15 cellular contexts compared by ENCODE assay signal in the genomic region with DNA sequence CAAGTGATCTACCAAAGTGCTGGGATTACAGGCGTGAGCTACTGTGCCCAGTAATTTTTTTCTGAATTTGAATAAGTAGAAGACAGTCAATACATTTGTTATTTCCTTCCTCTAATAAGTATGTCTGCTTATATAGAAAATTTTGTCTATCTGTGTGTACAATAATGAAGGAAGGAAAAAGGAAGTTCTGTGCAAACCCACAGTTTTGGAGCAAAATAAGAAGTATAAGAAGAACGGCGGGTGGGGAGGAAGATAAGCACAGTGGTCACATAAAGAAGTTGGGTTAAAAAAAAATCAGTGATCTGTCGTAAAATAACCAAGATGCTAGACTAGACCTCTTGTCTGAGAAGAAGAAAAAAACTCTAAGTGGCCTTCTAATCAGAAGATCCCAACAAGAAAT. TPM values are rescaled to one million over a fixed set of nuclear protein-coding genes. Genes with fewer than 3 reads are reported as not detected.
DNase-seq lines count a peak whose midpoint lies in the region; ATAC-seq and TF ChIP-seq lines count a peak whose summit lies in the region.
"Had no signal": no experiment of that assay in that cellular context is flagged by ENCODE, and none has a peak within 500 bp of the region (broad histone marks: within the 10 kb centered on the region; RNA-seq: fewer than 3 reads in every experiment).

No MANE protein-coding gene starts in this region.

- no peak for ATAC-seq in activated naive CD8-positive, alpha-beta T cell treated with anti-CD3 and anti-CD28 coated beads, Interleukin-2, amount 10 ng/mL, durations not matched to agents 7 days and 5 days (ENCODE audit: low read depth)
- ATAC-seq in stimulated activated naive B cell treated with anti-CD40 and anti-IgM and Interleukin-4, amounts not matched to agents 10 μg/mL and 1 μg/mL and 100 μg/mL, for 72 hours (replicated peaks) = peak in 1 of 2 donors; percentile 4
- ATAC-seq in gastroesophageal sphincter = no peak
- ATAC-seq in GM19397 (IDR thresholded peaks at IDR 0.05; ENCODE audit: unreplicated experiment) = no peak
- ATAC-seq: activated CD8-positive, alpha-beta memory T cell treated with anti-CD3 and anti-CD28 coated beads, Interleukin-2, amount 10 ng/mL, durations not matched to agents 7 days and 5 days; mucosa of descending colon had no signal

- no peak for TF ChIP-seq CTCF in gastroesophageal sphincter (IDR thresholded peaks at IDR 0.05)

- no peaks in the 10 kb centered on the region for H3K27me3 ChIP-seq in gastroesophageal sphincter

- peaks cover 72% of the 10 kb centered on the region for H3K4me1 Mint-ChIP-seq in activated naive CD4-positive, alpha-beta T cell treated with anti-CD3 and anti-CD28 coated beads, Interleukin-2, amount 10 ng/mL, durations not matched to agents 7 days and 5 days
- peaks cover 53% of the 10 kb centered on the region for H3K4me1 Mint-ChIP-seq in activated naive CD8-positive, alpha-beta T cell treated with anti-CD3 and anti-CD28 coated beads, Interleukin-2, amount 10 ng/mL, durations not matched to agents 7 days and 5 days
- H3K4me1 Mint-ChIP-seq in stimulated activated naive B cell treated with anti-CD40 and anti-IgM and Interleukin-4, amounts not matched to agents 10 μg/mL and 1 μg/mL and 100 μg/mL, for 72 hours = peaks cover 25 to 32% of the 10 kb centered on the region in 2 donors

- H3K36me3 ChIP-seq in gastroesophageal sphincter = peaks cover 0 to under 1% of the 10 kb centered on the region in 2 donors

- no peak for TF ChIP-seq EP300 in gastroesophageal sphincter (IDR thresholded peaks at IDR 0.05)

- no peak for DNase-seq in activated naive CD4-positive, alpha-beta T cell treated with anti-CD3 and anti-CD28 coated beads, Interleukin-2, amount 10 ng/mL, durations not matched to agents 7 days and 5 days
- DNase-seq in activated naive CD4-positive, alpha-beta T cell treated with Interleukin-2 at 50 U/mL for 16 hours = no peak
- DNase-seq in MV-4-11 (lab: John Stamatoyannopoulos, UW) (peak; percentile 40), T1000 (lab: John Stamatoyannopoulos, UW) (no peak)
- no peak for DNase-seq in activated naive CD8-positive, alpha-beta T cell treated with anti-CD3 and anti-CD28 coated beads, Interleukin-2, amount 10 ng/mL, durations not matched to agents 7 days and 5 days
- DNase-seq in stimulated activated naive B cell treated with anti-CD40 and anti-IgM and Interleukin-4, amounts not matched to agents 10 μg/mL and 1 μg/mL and 100 μg/mL, for 72 hours = no peak
- DNase-seq: activated CD8-positive, alpha-beta memory T cell treated with anti-CD3 and anti-CD28 coated beads, Interleukin-2, amount 10 ng/mL, durations not matched to agents 7 days and 5 days; mucosa of descending colon; NCI-H2029 treated with DMSO at 0.1 percent for 48 hours; NCI-H69; RPMI8226; T-helper 9 cell had no signal

- H3K4me1 ChIP-seq in gastroesophageal sphincter = peaks cover 0 to 28% (median 9%) of the 10 kb centered on the region in 3 donors

- no peak overlapping the region for H3K4me3 ChIP-seq in gastroesophageal sphincter
- H3K4me3 ChIP-seq: mucosa of descending colon had no signal

- H3K27me3 Mint-ChIP-seq in activated naive CD4-positive, alpha-beta T cell treated with anti-CD3 and anti-CD28 coated beads, Interleukin-2, amount 10 ng/mL, durations not matched to agents 7 days and 5 days = no peaks in the 10 kb centered on the region
- no peaks in the 10 kb centered on the region for H3K27me3 Mint-ChIP-seq in activated naive CD8-positive, alpha-beta T cell treated with anti-CD3 and anti-CD28 coated beads, Interleukin-2, amount 10 ng/mL, durations not matched to agents 7 days and 5 days
- no peaks in the 10 kb centered on the region for H3K27me3 Mint-ChIP-seq in stimulated activated naive B cell treated with anti-CD40 and anti-IgM and Interleukin-4, amounts not matched to agents 10 μg/mL and 1 μg/mL and 100 μg/mL, for 72 hours
- H3K27me3 Mint-ChIP-seq: activated CD8-positive, alpha-beta memory T cell treated with anti-CD3 and anti-CD28 coated beads, Interleukin-2, amount 10 ng/mL, durations not matched to agents 7 days and 5 days had no signal

- CTCF ChIA-PET in activated naive CD4-positive, alpha-beta T cell treated with anti-CD3 and anti-CD28 coated beads, Interleukin-2, amount 10 ng/mL, durations not matched to agents 7 days and 5 days (lab: Charles Lee) = interaction anchor here (1.4 kb wide), 1 partner anchor 9 kb away, joined by 3 read pairs; no protein-coding TSS in a partner anchor

- TF ChIP-seq POLR2A in gastroesophageal sphincter (IDR thresholded peaks at IDR 0.05) = no peak

- no peaks in the 10 kb centered on the region for H3K9me3 ChIP-seq in gastroesophageal sphincter
- H3K9me3 ChIP-seq: mucosa of descending colon had no signal

- peaks cover 54% of the 10 kb centered on the region for H3K36me3 Mint-ChIP-seq in activated naive CD4-positive, alpha-beta T cell treated with anti-CD3 and anti-CD28 coated beads, Interleukin-2, amount 10 ng/mL, durations not matched to agents 7 days and 5 days
- H3K36me3 Mint-ChIP-seq in activated naive CD8-positive, alpha-beta T cell treated with anti-CD3 and anti-CD28 coated beads, Interleukin-2, amount 10 ng/mL, durations not matched to agents 7 days and 5 days = peaks cover 24% of the 10 kb centered on the region
- no peaks in the 10 kb centered on the region for H3K36me3 Mint-ChIP-seq in stimulated activated naive B cell treated with anti-CD40 and anti-IgM and Interleukin-4, amounts not matched to agents 10 μg/mL and 1 μg/mL and 100 μg/mL, for 72 hours

- POLR2A ChIA-PET in activated naive CD8-positive, alpha-beta T cell treated with anti-CD3 and anti-CD28 coated beads, Interleukin-2, amount 10 ng/mL, durations not matched to agents 7 days and 5 days (lab: Charles Lee) = no interaction called here

- no peaks in the 10 kb centered on the region for H3K9me3 Mint-ChIP-seq in activated naive CD4-positive, alpha-beta T cell treated with anti-CD3 and anti-CD28 coated beads, Interleukin-2, amount 10 ng/mL, durations not matched to agents 7 days and 5 days
- no peaks in the 10 kb centered on the region for H3K9me3 Mint-ChIP-seq in activated naive CD8-positive, alpha-beta T cell treated with anti-CD3 and anti-CD28 coated beads, Interleukin-2, amount 10 ng/mL, durations not matched to agents 7 days and 5 days
- H3K9me3 Mint-ChIP-seq in stimulated activated naive B cell treated with anti-CD40 and anti-IgM and Interleukin-4, amounts not matched to agents 10 μg/mL and 1 μg/mL and 100 μg/mL, for 72 hours = no peaks in the 10 kb centered on the region

- H3K4me3 Mint-ChIP-seq in activated naive CD4-positive, alpha-beta T cell treated with anti-CD3 and anti-CD28 coated beads, Interleukin-2, amount 10 ng/mL, durations not matched to agents 7 days and 5 days = no peak overlapping the region
- peak overlapping the region; percentile 41 for H3K4me3 Mint-ChIP-seq in activated naive CD8-positive, alpha-beta T cell treated with anti-CD3 and anti-CD28 coated beads, Interleukin-2, amount 10 ng/mL, durations not matched to agents 7 days and 5 days
- peak overlapping the region; percentile 10 to 67 for H3K4me3 Mint-ChIP-seq in stimulated activated naive B cell treated with anti-CD40 and anti-IgM and Interleukin-4, amounts not matched to agents 10 μg/mL and 1 μg/mL and 100 μg/mL, for 72 hours
- H3K4me3 Mint-ChIP-seq: activated CD8-positive, alpha-beta memory T cell treated with anti-CD3 and anti-CD28 coated beads, Interleukin-2, amount 10 ng/mL, durations not matched to agents 7 days and 5 days had no signal

- 81 to 100% methylated on average over 2 to 4 of the region's 4 CpGs for WGBS in gastroesophageal sphincter (ENCODE audit: low coverage in 1 of 2), 2 donors

- H3K27ac ChIP-seq in gastroesophageal sphincter = no peak overlapping the region
- H3K27ac ChIP-seq: KMS-11 had no signal

- H3K27ac Mint-ChIP-seq in activated naive CD4-positive, alpha-beta T cell treated with anti-CD3 and anti-CD28 coated beads, Interleukin-2, amount 10 ng/mL, durations not matched to agents 7 days and 5 days = peak overlapping the region; percentile 47
- H3K27ac Mint-ChIP-seq in activated naive CD8-positive, alpha-beta T cell treated with anti-CD3 and anti-CD28 coated beads, Interleukin-2, amount 10 ng/mL, durations not matched to agents 7 days and 5 days = peak overlapping the region; percentile 26
- H3K27ac Mint-ChIP-seq in stimulated activated naive B cell treated with anti-CD40 and anti-IgM and Interleukin-4, amounts not matched to agents 10 μg/mL and 1 μg/mL and 100 μg/mL, for 72 hours = peak overlapping the region; percentile 4
- H3K27ac Mint-ChIP-seq: activated CD8-positive, alpha-beta memory T cell treated with anti-CD3 and anti-CD28 coated beads, Interleukin-2, amount 10 ng/mL, durations not matched to agents 7 days and 5 days had no signal

RNA-seq across cellular contexts. Expression of a gene that starts 20.2 kb away (rescaled TPM):
- total RNA-seq in activated naive CD8-positive, alpha-beta T cell treated with anti-CD3 and anti-CD28 coated beads, Interleukin-2, amount 10 ng/mL, durations not matched to agents 7 days and 5 days = 100 to 1,000 TPM; 124 to 152 TPM
- 10 to 100 TPM; 12.7 to 33.0 (median 21.2) TPM for total RNA-seq in gastroesophageal sphincter
